ENCODE assay signal across 1 cellular context in genomic region chr16:69432069-69432468, GRCh38.
TF ChIP-seq lines count a peak whose summit lies in the region.

No MANE protein-coding gene starts in this region.

TF ChIP-seq in HCT116, 20 proteins besides CTCF, POLR2A, EP300 and RAD21 (continued from another document):
- TF ChIP-seq REST (IDR thresholded peaks at IDR 0.05; ENCODE audit: low read depth), result no peak
- TF ChIP-seq POLR2AphosphoS5 (IDR thresholded peaks at IDR 0.05; ENCODE audit: low read depth, low read length), result no peak
- TF ChIP-seq CEBPB (IDR thresholded peaks at IDR 0.05; ENCODE audit: low read depth), result no peak
- TF ChIP-seq SP1 (IDR thresholded peaks at IDR 0.05; ENCODE audit: low read depth), result no peak
- no peak for TF ChIP-seq ELF1 (IDR thresholded peaks at IDR 0.05; ENCODE audit: borderline replicate concordance, low read depth)
- no peak for TF ChIP-seq EZH2phosphoT487 (IDR thresholded peaks at IDR 0.05; ENCODE audit: borderline replicate concordance)
- no peak for TF ChIP-seq EGR1 (IDR thresholded peaks at IDR 0.05; ENCODE audit: low read depth)
- no peak for TF ChIP-seq SIN3A (IDR thresholded peaks at IDR 0.05; ENCODE audit: low read depth)
- TF ChIP-seq FOSL1 (IDR thresholded peaks at IDR 0.05; ENCODE audit: low read depth), result no peak
- TF ChIP-seq CBX3 (IDR thresholded peaks at IDR 0.05; ENCODE audit: low read depth), result no peak
- no peak for TF ChIP-seq SRF (IDR thresholded peaks at IDR 0.05; ENCODE audit: low read depth)
- TF ChIP-seq EZH2 (IDR thresholded peaks at IDR 0.05), result no peak
- no peak for TF ChIP-seq ZFX (IDR thresholded peaks at IDR 0.05)
- TF ChIP-seq, protein P1, sequence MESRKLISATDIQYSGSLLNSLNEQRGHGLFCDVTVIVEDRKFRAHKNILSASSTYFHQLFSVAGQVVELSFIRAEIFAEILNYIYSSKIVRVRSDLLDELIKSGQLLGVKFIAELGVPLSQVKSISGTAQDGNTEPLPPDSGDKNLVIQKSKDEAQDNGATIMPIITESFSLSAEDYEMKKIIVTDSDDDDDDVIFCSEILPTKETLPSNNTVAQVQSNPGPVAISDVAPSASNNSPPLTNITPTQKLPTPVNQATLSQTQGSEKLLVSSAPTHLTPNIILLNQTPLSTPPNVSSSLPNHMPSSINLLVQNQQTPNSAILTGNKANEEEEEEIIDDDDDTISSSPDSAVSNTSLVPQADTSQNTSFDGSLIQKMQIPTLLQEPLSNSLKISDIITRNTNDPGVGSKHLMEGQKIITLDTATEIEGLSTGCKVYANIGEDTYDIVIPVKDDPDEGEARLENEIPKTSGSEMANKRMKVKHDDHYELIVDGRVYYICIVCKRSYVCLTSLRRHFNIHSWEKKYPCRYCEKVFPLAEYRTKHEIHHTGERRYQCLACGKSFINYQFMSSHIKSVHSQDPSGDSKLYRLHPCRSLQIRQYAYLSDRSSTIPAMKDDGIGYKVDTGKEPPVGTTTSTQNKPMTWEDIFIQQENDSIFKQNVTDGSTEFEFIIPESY (IDR thresholded peaks at IDR 0.05; ENCODE audit: extremely low read depth, insufficient replicate concordance, low read length), result no peak
